In genomic region chr2:188894028-188894427, GRCh38 we compare ENCODE assay signal across 29 cellular contexts.
"Had no signal": no experiment of that assay in that cellular context is flagged by ENCODE, and none has a peak within 500 bp of the region (broad histone marks: within the 10 kb centered on the region; RNA-seq: fewer than 3 reads in every experiment).

No MANE protein-coding gene starts in this region.

- H3K27ac ChIP-seq: SK-N-MC, VCaP had no signal

- H3K36me3 ChIP-seq: MG63 had no signal

- H3K4me3 ChIP-seq: MG63, SK-N-MC had no signal

- FAIRE-seq: bronchial epithelial cell had no signal

- H3K27me3 Mint-ChIP-seq: activated CD4-positive, alpha-beta memory T cell treated with anti-CD3 and anti-CD28 coated beads for 36 hours; activated CD4-positive, alpha-beta T cell treated with anti-CD3 and anti-CD28 coated beads, Interleukin-2, amount 10 ng/mL, durations not matched to agents 7 days and 5 days; activated naive CD8-positive, alpha-beta T cell treated with anti-CD3 and anti-CD28 coated beads, Interleukin-2, amount 10 ng/mL, durations not matched to agents 7 days and 5 days; T-cell had no signal

- H3K27ac Mint-ChIP-seq: activated CD4-positive, alpha-beta memory T cell treated with anti-CD3 and anti-CD28 coated beads for 36 hours; activated CD4-positive, alpha-beta T cell treated with anti-CD3 and anti-CD28 coated beads, Interleukin-2, amount 10 ng/mL, durations not matched to agents 7 days and 5 days; activated naive CD8-positive, alpha-beta T cell treated with anti-CD3 and anti-CD28 coated beads, Interleukin-2, amount 10 ng/mL, durations not matched to agents 7 days and 5 days; activated T-cell treated with anti-CD3 and anti-CD28 coated beads, Interleukin-2, amount 50 U/mL, for 72 hours; T-cell had no signal

- H3K36me3 Mint-ChIP-seq: activated CD4-positive, alpha-beta memory T cell treated with anti-CD3 and anti-CD28 coated beads for 36 hours; activated naive CD8-positive, alpha-beta T cell treated with anti-CD3 and anti-CD28 coated beads, Interleukin-2, amount 10 ng/mL, durations not matched to agents 7 days and 5 days; T-cell had no signal

- H3K27me3 ChIP-seq: MG63 had no signal

- DNase-seq: activated CD4-positive, alpha-beta memory T cell treated with anti-CD3 and anti-CD28 coated beads for 36 hours; activated CD4-positive, alpha-beta T cell treated with anti-CD3 and anti-CD28 coated beads, Interleukin-2, amount 10 ng/mL, durations not matched to agents 7 days and 5 days; activated CD4-positive, CD25-positive, alpha-beta regulatory T cell; activated naive CD4-positive, alpha-beta T cell treated with anti-CD3 and anti-CD28 coated beads, Interleukin-2, amount 50 U/mL, for 16 hours; activated naive CD8-positive, alpha-beta T cell treated with anti-CD3 and anti-CD28 coated beads, Interleukin-2, amount 10 ng/mL, durations not matched to agents 7 days and 5 days; activated T-cell treated with anti-CD3 and anti-CD28 coated beads, Interleukin-2, amount 50 U/mL, for 72 hours; aorta; central memory CD4-positive, alpha-beta T cell; MG63; MV-4-11; NCI-H1092 treated with DMSO at 0.1 percent for 48 hours; NCI-H1417 treated with DMSO at 0.1 percent for 48 hours; NCI-H1694 treated with DMSO at 0.1 percent for 48 hours; NCI-H2029 treated with DMSO at 0.1 percent for 48 hours; NCI-H345; NCI-H510A; NCI-H526 treated with DMSO at 0.1 percent for 48 hours; NCI-H82; NK-92 treated with Interleukin-12 subunit alpha and Interleukin-12 subunit beta, amount 100 ng/mL, for 24 hours; OCI-M1; RPMI8226; T-cell; T-helper 2 cell; T1000 had no signal

- H3K9me3 Mint-ChIP-seq: activated CD4-positive, alpha-beta memory T cell treated with anti-CD3 and anti-CD28 coated beads for 36 hours; activated CD4-positive, alpha-beta T cell treated with anti-CD3 and anti-CD28 coated beads, Interleukin-2, amount 10 ng/mL, durations not matched to agents 7 days and 5 days had no signal

- H3K4me3 Mint-ChIP-seq: activated CD4-positive, alpha-beta memory T cell treated with anti-CD3 and anti-CD28 coated beads for 36 hours; activated CD4-positive, alpha-beta T cell treated with anti-CD3 and anti-CD28 coated beads, Interleukin-2, amount 10 ng/mL, durations not matched to agents 7 days and 5 days; activated naive CD8-positive, alpha-beta T cell treated with anti-CD3 and anti-CD28 coated beads, Interleukin-2, amount 10 ng/mL, durations not matched to agents 7 days and 5 days; activated T-cell treated with anti-CD3 and anti-CD28 coated beads, Interleukin-2, amount 50 U/mL, for 72 hours; T-cell had no signal

- H3K4me1 Mint-ChIP-seq: activated CD4-positive, alpha-beta T cell treated with anti-CD3 and anti-CD28 coated beads, Interleukin-2, amount 10 ng/mL, durations not matched to agents 7 days and 5 days; activated naive CD8-positive, alpha-beta T cell treated with anti-CD3 and anti-CD28 coated beads, Interleukin-2, amount 10 ng/mL, durations not matched to agents 7 days and 5 days; T-cell had no signal

- ATAC-seq: activated T-cell treated with anti-CD3 and anti-CD28 coated beads, Interleukin-2, amount 50 U/mL, for 72 hours; Panc1; Right ventricle myocardium inferior; T-cell had no signal
